Comparison of ENCODE assay signal across 10 cellular contexts in the genomic region with DNA sequence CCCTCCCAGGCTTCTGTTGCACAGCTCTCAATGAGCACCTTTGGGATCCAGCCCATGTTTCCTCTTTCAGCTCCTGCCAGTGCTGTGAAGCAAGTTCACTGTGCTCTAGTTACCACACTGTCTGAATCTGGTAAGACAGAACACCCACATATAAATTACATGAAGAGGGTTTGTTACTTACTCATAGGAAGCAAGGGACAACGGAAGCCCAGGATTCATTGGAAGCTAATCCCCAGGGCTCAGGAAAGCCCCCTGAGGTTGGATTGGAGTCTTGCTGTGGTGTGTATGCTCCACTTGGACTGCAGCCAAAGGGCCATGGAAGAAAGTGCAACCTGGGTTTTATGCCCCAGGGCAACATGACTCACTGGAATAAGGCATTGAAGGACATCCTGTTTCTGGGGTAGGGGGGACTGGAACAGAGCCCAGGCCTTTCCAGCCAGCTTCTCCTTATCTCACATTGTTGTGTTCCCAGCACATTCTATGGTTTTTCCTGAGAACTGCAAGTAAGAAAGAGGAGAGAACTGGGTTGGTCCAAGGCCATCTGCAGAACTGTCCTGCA. TPM values are rescaled to one million over a fixed set of nuclear protein-coding genes. Genes with fewer than 3 reads are reported as not detected.
DNase-seq lines count a peak whose midpoint lies in the region; ATAC-seq and TF ChIP-seq lines count a peak whose summit lies in the region.
"Had no signal": no experiment of that assay in that cellular context is flagged by ENCODE, and none has a peak within 500 bp of the region (broad histone marks: within the 10 kb centered on the region; RNA-seq: fewer than 3 reads in every experiment).

No MANE protein-coding gene starts in this region.

- peaks cover 16% of the 10 kb centered on the region for H3K4me1 Mint-ChIP-seq in osteocyte (ENCODE audit: unreplicated experiment)
- peaks cover 0 to 5% (median under 1%) of the 10 kb centered on the region in 4 donors for H3K4me1 Mint-ChIP-seq in naive thymus-derived CD8-positive, alpha-beta T cell

- H3K27ac Mint-ChIP-seq in osteocyte (ENCODE audit: unreplicated experiment), result peak overlapping the region; percentile 69
- no peak overlapping the region for H3K27ac Mint-ChIP-seq in naive thymus-derived CD8-positive, alpha-beta T cell

- H3K27ac ChIP-seq in coronary artery, result no peak overlapping the region
- H3K27ac ChIP-seq: ascending aorta had no signal

- TF ChIP-seq CTCF in coronary artery (IDR thresholded peaks at IDR 0.05) (no peak), osteocyte (IDR thresholded peaks at IDR 0.05) (no peak)

- DNase-seq in Daoy (ENCODE audit: low read depth) (peak; percentile 100), NCI-H345 treated with DMSO at 0.1 percent for 48 hours (lab: John Stamatoyannopoulos, UW; ENCODE audit: unreplicated experiment) (peak; percentile 88), coronary artery (ENCODE audit: low spot score) (peak; percentile 57), osteocyte (ENCODE audit: extremely low spot score, unreplicated experiment) (no peak), DMS 273 treated with DMSO at 0.1 percent for 48 hours (lab: John Stamatoyannopoulos, UW) (no peak), glomerular visceral epithelial cell (ENCODE audit: extremely low spot score) (no peak)
- no peak for DNase-seq in naive thymus-derived CD8-positive, alpha-beta T cell
- DNase-seq: NCI-H2107 had no signal

- H3K9me3 Mint-ChIP-seq in osteocyte (ENCODE audit: unreplicated experiment), result peaks cover 19% of the 10 kb centered on the region
- peaks cover 0 to 16% (median 0%) of the 10 kb centered on the region in 9 donors for H3K9me3 Mint-ChIP-seq in naive thymus-derived CD8-positive, alpha-beta T cell

- POLR2A ChIA-PET in naive thymus-derived CD8-positive, alpha-beta T cell (lab: Charles Lee), result no interaction called here

- no peak for ATAC-seq in HG02759 (IDR thresholded peaks at IDR 0.05; ENCODE audit: unreplicated experiment)
- no peak for ATAC-seq in naive thymus-derived CD8-positive, alpha-beta T cell

- H3K4me3 Mint-ChIP-seq in osteocyte (ENCODE audit: unreplicated experiment), result no peak overlapping the region
- no peak overlapping the region for H3K4me3 Mint-ChIP-seq in naive thymus-derived CD8-positive, alpha-beta T cell

- no peaks in the 10 kb centered on the region for H3K27me3 Mint-ChIP-seq in osteocyte (ENCODE audit: unreplicated experiment)
- H3K27me3 Mint-ChIP-seq in naive thymus-derived CD8-positive, alpha-beta T cell, result peaks cover 0 to 4% (median 2%) of the 10 kb centered on the region in 5 donors

- no peaks in the 10 kb centered on the region for H3K36me3 Mint-ChIP-seq in osteocyte (ENCODE audit: unreplicated experiment)
- H3K36me3 Mint-ChIP-seq in naive thymus-derived CD8-positive, alpha-beta T cell, result no peaks in the 10 kb centered on the region

- H3K4me3 ChIP-seq in coronary artery, result no peak overlapping the region
- H3K4me3 ChIP-seq: ascending aorta had no signal

RNA-seq across cellular contexts. Expression of a gene that starts 15.6 kb away (rescaled TPM):
- total RNA-seq in Daoy (2014; rRNA removed; shearing (Covaris generic)), result 9.8 and 15.6 TPM in 2 replicates
- 28.7 and 30.0 TPM in 2 replicates for total RNA-seq in osteocyte
- 100 to 1,000 TPM; 105 TPM for total RNA-seq in naive thymus-derived CD8-positive, alpha-beta T cell
- polyA plus RNA-seq in naive thymus-derived CD8-positive, alpha-beta T cell, result 10 to 100 TPM; 14.5 to 18.7 (median 18.0) TPM

RNA-seq across cellular contexts. Expression of a gene that starts 52.2 kb away (rescaled TPM):
- total RNA-seq in Daoy (2014; rRNA removed; shearing (Covaris generic)), result 21.7 and 27.1 TPM in 2 replicates
- total RNA-seq in osteocyte, result not detected in 2 replicates
- total RNA-seq in naive thymus-derived CD8-positive, alpha-beta T cell, result under 1 TPM in 1 of 2 experiments, not detected in 1; 0.16 TPM
- under 1 TPM in 2 of 3 donors, not detected in 1; 0.10 to 0.51 TPM for polyA plus RNA-seq in naive thymus-derived CD8-positive, alpha-beta T cell

Comparison
In these comparisons a context has a peak if more than half of its experiments do, and no peak if none do; other contexts are left out.
1. DNase-seq: peak in Daoy (single experiment), NCI-H345 treated with DMSO at 0.1 percent for 48 hours (single experiment) and coronary artery (single experiment); none in osteocyte (single experiment), naive thymus-derived CD8-positive, alpha-beta T cell (0 of 10), DMS 273 treated with DMSO at 0.1 percent for 48 hours (single experiment) and glomerular visceral epithelial cell (single experiment).
2. RNA of a gene that starts 52.2 kb away (total RNA-seq): 21.7 to 27.1 TPM in Daoy; 0.16 TPM in naive thymus-derived CD8-positive, alpha-beta T cell and not detected in osteocyte; every median in the first group is over 10 times any median in the second.